Comparison of ENCODE assay signal across 8 cellular contexts in genomic region chr9:127568618-127568970, GRCh38. TPM values are rescaled to one million over a fixed set of nuclear protein-coding genes. Genes with fewer than 3 reads are reported as not detected.
A peak's percentile ranks its signal among the peaks of the same experiment; 100 is the strongest.
DNase-seq lines count a peak whose midpoint lies in the region; ATAC-seq and TF ChIP-seq lines count a peak whose summit lies in the region.

No MANE protein-coding gene starts in this region.

- TF ChIP-seq CTCF in kidney epithelial cell (IDR thresholded peaks at IDR 0.05; ENCODE audit: insufficient read depth, low read length, poor library complexity, severe bottlenecking) = no peak
- no peak for TF ChIP-seq CTCF in tibial nerve (IDR thresholded peaks at IDR 0.05)

- H3K36me3 ChIP-seq in kidney epithelial cell (ENCODE audit: control insufficient read depth, insufficient read depth, low read length) (no peaks in the 10 kb centered on the region), tibial nerve (peaks cover 0 to 8% (median 0%) of the 10 kb centered on the region in 3 donors)

- TF ChIP-seq EP300 in tibial nerve (IDR thresholded peaks at IDR 0.05) = no peak

- H3K4me3 Mint-ChIP-seq in activated T-cell treated with anti-CD3 and anti-CD28 coated beads, Interleukin-2, amount 50 U/mL, for 4 hours = no peak overlapping the region
- H3K4me3 Mint-ChIP-seq in activated T-cell treated with anti-CD3 and anti-CD28 coated beads, Interleukin-2, amount 50 U/mL, for 72 hours = no peak overlapping the region
- peak overlapping the region; percentile 74 for H3K4me3 Mint-ChIP-seq in activated naive CD8-positive, alpha-beta T cell treated with anti-CD3 and anti-CD28 coated beads, Interleukin-2, amount 50 U/mL, for 24 hours

- no peaks in the 10 kb centered on the region for H3K27me3 ChIP-seq in kidney epithelial cell (ENCODE audit: control insufficient read depth, insufficient read depth, low read length)
- H3K27me3 ChIP-seq in tibial nerve = no peaks in the 10 kb centered on the region

- no peaks in the 10 kb centered on the region for H3K27me3 Mint-ChIP-seq in activated T-cell treated with anti-CD3 and anti-CD28 coated beads, Interleukin-2, amount 50 U/mL, for 4 hours (ENCODE audit: low read depth)
- no peaks in the 10 kb centered on the region for H3K27me3 Mint-ChIP-seq in activated T-cell treated with anti-CD3 and anti-CD28 coated beads, Interleukin-2, amount 50 U/mL, for 72 hours (ENCODE audit: low read depth)
- no peaks in the 10 kb centered on the region for H3K27me3 Mint-ChIP-seq in activated naive CD8-positive, alpha-beta T cell treated with anti-CD3 and anti-CD28 coated beads, Interleukin-2, amount 50 U/mL, for 24 hours

- H3K9me3 Mint-ChIP-seq in activated T-cell treated with anti-CD3 and anti-CD28 coated beads, Interleukin-2, amount 50 U/mL, for 4 hours = no peaks in the 10 kb centered on the region
- no peaks in the 10 kb centered on the region for H3K9me3 Mint-ChIP-seq in activated T-cell treated with anti-CD3 and anti-CD28 coated beads, Interleukin-2, amount 50 U/mL, for 72 hours
- H3K9me3 Mint-ChIP-seq in activated naive CD8-positive, alpha-beta T cell treated with anti-CD3 and anti-CD28 coated beads, Interleukin-2, amount 50 U/mL, for 24 hours = no peaks in the 10 kb centered on the region

- H3K4me1 ChIP-seq in tibial nerve = peaks cover 0 to 84% (median 37%) of the 10 kb centered on the region in 4 donors

- peak; percentile 11 to 47 for ATAC-seq in activated T-cell treated with anti-CD3 and anti-CD28 coated beads, Interleukin-2, amount 50 U/mL, for 4 hours
- no peak for ATAC-seq in activated T-cell treated with anti-CD3 and anti-CD28 coated beads, Interleukin-2, amount 50 U/mL, for 72 hours (replicated peaks in 1 of 2)
- ATAC-seq in activated naive CD8-positive, alpha-beta T cell treated with anti-CD3 and anti-CD28 coated beads, Interleukin-2, amount 50 U/mL, for 24 hours = peak; percentile 1
- no peak for ATAC-seq in HG02970 (IDR thresholded peaks at IDR 0.05; ENCODE audit: low FRiP score, unreplicated experiment)
- no peak for ATAC-seq in GM19328 (IDR thresholded peaks at IDR 0.05; ENCODE audit: unreplicated experiment)

- peak overlapping the region; percentile 69 for H3K4me3 ChIP-seq in kidney epithelial cell (ENCODE audit: low read depth, low read length)
- peak overlapping the region; percentile 72 to 92 (median 82) for H3K4me3 ChIP-seq in tibial nerve

- TF ChIP-seq POLR2A in tibial nerve (IDR thresholded peaks at IDR 0.05) = peak in 1 of 2 donors; percentile 10

- WGBS in tibial nerve, 2 donors = 0% methylated on average over 7 to 15 of the region's 50 CpGs

- no peaks in the 10 kb centered on the region for H3K9me3 ChIP-seq in tibial nerve

- no peaks in the 10 kb centered on the region for H3K36me3 Mint-ChIP-seq in activated T-cell treated with anti-CD3 and anti-CD28 coated beads, Interleukin-2, amount 50 U/mL, for 4 hours (ENCODE audit: insufficient read depth)
- H3K36me3 Mint-ChIP-seq in activated T-cell treated with anti-CD3 and anti-CD28 coated beads, Interleukin-2, amount 50 U/mL, for 72 hours (ENCODE audit: insufficient read depth in 2 of 2) = no peaks in the 10 kb centered on the region
- H3K36me3 Mint-ChIP-seq in activated naive CD8-positive, alpha-beta T cell treated with anti-CD3 and anti-CD28 coated beads, Interleukin-2, amount 50 U/mL, for 24 hours (ENCODE audit: low read depth) = no peaks in the 10 kb centered on the region

- H3K27ac Mint-ChIP-seq in activated T-cell treated with anti-CD3 and anti-CD28 coated beads, Interleukin-2, amount 50 U/mL, for 72 hours = no peak overlapping the region
- no peak overlapping the region for H3K27ac Mint-ChIP-seq in activated naive CD8-positive, alpha-beta T cell treated with anti-CD3 and anti-CD28 coated beads, Interleukin-2, amount 50 U/mL, for 24 hours

- DNase-seq in activated T-cell treated with anti-CD3 and anti-CD28 coated beads, Interleukin-2, amount 50 U/mL, for 4 hours = no peak
- DNase-seq in activated T-cell treated with anti-CD3 and anti-CD28 coated beads, Interleukin-2, amount 50 U/mL, for 72 hours = no peak
- no peak for DNase-seq in activated naive CD8-positive, alpha-beta T cell treated with anti-CD3 and anti-CD28 coated beads, Interleukin-2, amount 50 U/mL, for 24 hours
- DNase-seq in kidney epithelial cell (ENCODE audit: low read depth) = no peak
- DNase-seq in tibial nerve (ENCODE audit: low spot score in 2 of 2) = no peak
- DNase-seq in NCI-H146 (lab: John Stamatoyannopoulos, UW) = no peak

- H3K4me1 Mint-ChIP-seq in activated T-cell treated with anti-CD3 and anti-CD28 coated beads, Interleukin-2, amount 50 U/mL, for 4 hours (ENCODE audit: low read depth) = peaks cover 24% of the 10 kb centered on the region
- H3K4me1 Mint-ChIP-seq in activated T-cell treated with anti-CD3 and anti-CD28 coated beads, Interleukin-2, amount 50 U/mL, for 72 hours (ENCODE audit: low read depth) = peaks cover 40% of the 10 kb centered on the region
- H3K4me1 Mint-ChIP-seq in activated naive CD8-positive, alpha-beta T cell treated with anti-CD3 and anti-CD28 coated beads, Interleukin-2, amount 50 U/mL, for 24 hours = peaks cover 36% of the 10 kb centered on the region

- peak overlapping the region; percentile 88 to 99 (median 94) for H3K27ac ChIP-seq in tibial nerve

RNA-seq across cellular contexts. Expression of gene STXBP1, which starts 43.5 kb away (rescaled TPM):
- 10 to 100 TPM; 10.8 to 11.6 (median 11.0) TPM for total RNA-seq in activated T-cell treated with anti-CD3 and anti-CD28 coated beads, Interleukin-2, amount 50 U/mL, for 4 hours
- 10 to 100 TPM; 14.5 to 26.6 TPM for total RNA-seq in activated T-cell treated with anti-CD3 and anti-CD28 coated beads, Interleukin-2, amount 50 U/mL, for 72 hours
- total RNA-seq in kidney epithelial cell (23.8 and 27.5 TPM in 2 replicates), tibial nerve (100 to 1,000 TPM in 3 of 4 donors, 10 to 100 TPM in 1; 96.3 to 142 (median 105) TPM)

Comparison
In these comparisons a context has a peak if more than half of its experiments do, and no peak if none do; other contexts are left out.
1. ATAC-seq: peak in activated T-cell treated with anti-CD3 and anti-CD28 coated beads, Interleukin-2, amount 50 U/mL, for 4 hours (2 of 2) and activated naive CD8-positive, alpha-beta T cell treated with anti-CD3 and anti-CD28 coated beads, Interleukin-2, amount 50 U/mL, for 24 hours (single experiment); none in activated T-cell treated with anti-CD3 and anti-CD28 coated beads, Interleukin-2, amount 50 U/mL, for 72 hours (0 of 2), HG02970 (single experiment) and GM19328 (single experiment).